ENCODE assay signal across 1 cellular context in the genomic region with DNA sequence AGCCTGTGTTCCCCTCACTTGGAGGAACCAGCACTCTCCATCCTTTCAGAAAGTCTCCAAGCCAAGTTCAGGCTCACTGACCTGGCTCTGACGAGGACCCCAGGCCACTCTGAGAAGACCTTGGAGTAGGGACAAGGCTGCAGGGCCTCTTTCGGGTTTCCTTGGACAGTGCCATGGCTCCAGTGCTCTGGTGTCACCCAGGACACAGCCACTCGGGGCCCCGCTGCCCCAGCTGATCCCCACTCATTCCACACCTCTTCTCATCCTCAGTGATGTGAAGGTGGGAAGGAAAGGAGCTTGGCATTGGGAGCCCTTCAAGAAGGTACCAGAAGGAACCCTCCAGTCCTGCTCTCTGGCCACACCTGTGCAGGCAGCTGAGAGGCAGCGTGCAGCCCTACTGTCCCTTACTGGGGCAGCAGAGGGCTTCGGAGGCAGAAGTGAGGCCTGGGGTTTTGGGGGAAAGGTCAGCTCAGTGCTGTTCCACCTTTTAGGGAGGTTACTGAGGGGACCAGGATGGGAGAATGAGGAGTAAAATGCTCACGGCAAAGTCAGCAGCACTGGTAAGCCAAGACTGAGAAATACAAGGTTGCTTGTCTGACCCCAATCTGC.
A peak's percentile ranks its signal among the peaks of the same experiment; 100 is the strongest.
TF ChIP-seq lines count a peak whose summit lies in the region.

No MANE protein-coding gene starts in this region.

TF ChIP-seq in K562, 482 proteins besides CTCF, POLR2A, EP300 and RAD21 (continued from another document):
- TF ChIP-seq, protein P1, sequence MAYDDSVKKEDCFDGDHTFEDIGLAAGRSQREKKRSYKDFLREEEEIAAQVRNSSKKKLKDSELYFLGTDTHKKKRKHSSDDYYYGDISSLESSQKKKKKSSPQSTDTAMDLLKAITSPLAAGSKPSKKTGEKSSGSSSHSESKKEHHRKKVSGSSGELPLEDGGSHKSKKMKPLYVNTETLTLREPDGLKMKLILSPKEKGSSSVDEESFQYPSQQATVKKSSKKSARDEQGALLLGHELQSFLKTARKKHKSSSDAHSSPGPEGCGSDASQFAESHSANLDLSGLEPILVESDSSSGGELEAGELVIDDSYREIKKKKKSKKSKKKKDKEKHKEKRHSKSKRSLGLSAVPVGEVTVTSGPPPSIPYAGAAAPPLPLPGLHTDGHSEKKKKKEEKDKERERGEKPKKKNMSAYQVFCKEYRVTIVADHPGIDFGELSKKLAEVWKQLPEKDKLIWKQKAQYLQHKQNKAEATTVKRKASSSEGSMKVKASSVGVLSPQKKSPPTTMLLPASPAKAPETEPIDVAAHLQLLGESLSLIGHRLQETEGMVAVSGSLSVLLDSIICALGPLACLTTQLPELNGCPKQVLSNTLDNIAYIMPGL (CRISPR knock-in tag; IDR thresholded peaks at IDR 0.05) = peak; percentile 61; the same call in 1 of the 2 replicates
- TF ChIP-seq, protein P2, sequence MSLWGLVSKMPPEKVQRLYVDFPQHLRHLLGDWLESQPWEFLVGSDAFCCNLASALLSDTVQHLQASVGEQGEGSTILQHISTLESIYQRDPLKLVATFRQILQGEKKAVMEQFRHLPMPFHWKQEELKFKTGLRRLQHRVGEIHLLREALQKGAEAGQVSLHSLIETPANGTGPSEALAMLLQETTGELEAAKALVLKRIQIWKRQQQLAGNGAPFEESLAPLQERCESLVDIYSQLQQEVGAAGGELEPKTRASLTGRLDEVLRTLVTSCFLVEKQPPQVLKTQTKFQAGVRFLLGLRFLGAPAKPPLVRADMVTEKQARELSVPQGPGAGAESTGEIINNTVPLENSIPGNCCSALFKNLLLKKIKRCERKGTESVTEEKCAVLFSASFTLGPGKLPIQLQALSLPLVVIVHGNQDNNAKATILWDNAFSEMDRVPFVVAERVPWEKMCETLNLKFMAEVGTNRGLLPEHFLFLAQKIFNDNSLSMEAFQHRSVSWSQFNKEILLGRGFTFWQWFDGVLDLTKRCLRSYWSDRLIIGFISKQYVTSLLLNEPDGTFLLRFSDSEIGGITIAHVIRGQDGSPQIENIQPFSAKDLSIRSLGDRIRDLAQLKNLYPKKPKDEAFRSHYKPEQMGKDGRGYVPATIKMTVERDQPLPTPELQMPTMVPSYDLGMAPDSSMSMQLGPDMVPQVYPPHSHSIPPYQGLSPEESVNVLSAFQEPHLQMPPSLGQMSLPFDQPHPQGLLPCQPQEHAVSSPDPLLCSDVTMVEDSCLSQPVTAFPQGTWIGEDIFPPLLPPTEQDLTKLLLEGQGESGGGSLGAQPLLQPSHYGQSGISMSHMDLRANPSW (CRISPR knock-in tag; IDR thresholded peaks at IDR 0.05) = peak; percentile 95
- TF ChIP-seq, protein P3, sequence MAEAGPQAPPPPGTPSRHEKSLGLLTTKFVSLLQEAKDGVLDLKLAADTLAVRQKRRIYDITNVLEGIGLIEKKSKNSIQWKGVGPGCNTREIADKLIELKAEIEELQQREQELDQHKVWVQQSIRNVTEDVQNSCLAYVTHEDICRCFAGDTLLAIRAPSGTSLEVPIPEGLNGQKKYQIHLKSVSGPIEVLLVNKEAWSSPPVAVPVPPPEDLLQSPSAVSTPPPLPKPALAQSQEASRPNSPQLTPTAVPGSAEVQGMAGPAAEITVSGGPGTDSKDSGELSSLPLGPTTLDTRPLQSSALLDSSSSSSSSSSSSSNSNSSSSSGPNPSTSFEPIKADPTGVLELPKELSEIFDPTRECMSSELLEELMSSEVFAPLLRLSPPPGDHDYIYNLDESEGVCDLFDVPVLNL (CRISPR knock-in tag; IDR thresholded peaks at IDR 0.05; ENCODE audit: low read depth) = no peak
- TF ChIP-seq, protein P4, sequence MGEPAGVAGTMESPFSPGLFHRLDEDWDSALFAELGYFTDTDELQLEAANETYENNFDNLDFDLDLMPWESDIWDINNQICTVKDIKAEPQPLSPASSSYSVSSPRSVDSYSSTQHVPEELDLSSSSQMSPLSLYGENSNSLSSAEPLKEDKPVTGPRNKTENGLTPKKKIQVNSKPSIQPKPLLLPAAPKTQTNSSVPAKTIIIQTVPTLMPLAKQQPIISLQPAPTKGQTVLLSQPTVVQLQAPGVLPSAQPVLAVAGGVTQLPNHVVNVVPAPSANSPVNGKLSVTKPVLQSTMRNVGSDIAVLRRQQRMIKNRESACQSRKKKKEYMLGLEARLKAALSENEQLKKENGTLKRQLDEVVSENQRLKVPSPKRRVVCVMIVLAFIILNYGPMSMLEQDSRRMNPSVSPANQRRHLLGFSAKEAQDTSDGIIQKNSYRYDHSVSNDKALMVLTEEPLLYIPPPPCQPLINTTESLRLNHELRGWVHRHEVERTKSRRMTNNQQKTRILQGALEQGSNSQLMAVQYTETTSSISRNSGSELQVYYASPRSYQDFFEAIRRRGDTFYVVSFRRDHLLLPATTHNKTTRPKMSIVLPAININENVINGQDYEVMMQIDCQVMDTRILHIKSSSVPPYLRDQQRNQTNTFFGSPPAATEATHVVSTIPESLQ (CRISPR knock-in tag; IDR thresholded peaks at IDR 0.05) = no peak
- TF ChIP-seq ZFP36 (IDR thresholded peaks at IDR 0.05; ENCODE audit: low read depth, low read length, partially characterized antibody) (no peak), MED1 (CRISPR knock-in tag; IDR thresholded peaks at IDR 0.05; ENCODE audit: borderline replicate concordance) (no peak)
- TF ChIP-seq, protein P5, sequence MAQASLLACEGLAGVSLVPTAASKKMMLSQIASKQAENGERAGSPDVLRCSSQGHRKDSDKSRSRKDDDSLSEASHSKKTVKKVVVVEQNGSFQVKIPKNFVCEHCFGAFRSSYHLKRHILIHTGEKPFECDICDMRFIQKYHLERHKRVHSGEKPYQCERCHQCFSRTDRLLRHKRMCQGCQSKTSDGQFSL (CRISPR knock-in tag; IDR thresholded peaks at IDR 0.05) = no peak
- TF ChIP-seq, protein P5 (tag; IDR thresholded peaks at IDR 0.05) = no peak
- TF ChIP-seq, protein P6, sequence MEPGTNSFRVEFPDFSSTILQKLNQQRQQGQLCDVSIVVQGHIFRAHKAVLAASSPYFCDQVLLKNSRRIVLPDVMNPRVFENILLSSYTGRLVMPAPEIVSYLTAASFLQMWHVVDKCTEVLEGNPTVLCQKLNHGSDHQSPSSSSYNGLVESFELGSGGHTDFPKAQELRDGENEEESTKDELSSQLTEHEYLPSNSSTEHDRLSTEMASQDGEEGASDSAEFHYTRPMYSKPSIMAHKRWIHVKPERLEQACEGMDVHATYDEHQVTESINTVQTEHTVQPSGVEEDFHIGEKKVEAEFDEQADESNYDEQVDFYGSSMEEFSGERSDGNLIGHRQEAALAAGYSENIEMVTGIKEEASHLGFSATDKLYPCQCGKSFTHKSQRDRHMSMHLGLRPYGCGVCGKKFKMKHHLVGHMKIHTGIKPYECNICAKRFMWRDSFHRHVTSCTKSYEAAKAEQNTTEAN (CRISPR knock-in tag; IDR thresholded peaks at IDR 0.05) = no peak
